1 cellular context compared by ENCODE assay signal in genomic region chr6:35687658-35688604, GRCh38.
TF ChIP-seq lines count a peak whose summit lies in the region.

No MANE protein-coding gene starts in this region.

TF ChIP-seq in HepG2, 621 proteins besides CTCF, POLR2A, EP300 and RAD21 (continued from another document and continues in another):
- TF ChIP-seq GZF1 (CRISPR knock-in tag; IDR thresholded peaks at IDR 0.05) (0 out of 2 replicates have a peak, but pooled peaks have one; percentile 41), RXRA (CRISPR knock-in tag; IDR thresholded peaks at IDR 0.05) (peak; percentile 42; the same call in 1 of the 2 replicates), ZMYM3 (CRISPR knock-in tag; IDR thresholded peaks at IDR 0.05) (peak; percentile 90), RCOR2 (CRISPR knock-in tag; IDR thresholded peaks at IDR 0.05) (0 out of 2 replicates have a peak, but pooled peaks have one; percentile 50), NRL (CRISPR knock-in tag; IDR thresholded peaks at IDR 0.05; ENCODE audit: borderline replicate concordance) (peak; percentile 51; the same call in 1 of the 2 replicates), FOXP4 (CRISPR knock-in tag; IDR thresholded peaks at IDR 0.05) (0 out of 2 replicates have a peak, but pooled peaks have one; percentile 15), TAF1 (CRISPR knock-in tag; IDR thresholded peaks at IDR 0.05) (peak; percentile 46; the same call in 1 of the 2 replicates), KDM2A (CRISPR knock-in tag; IDR thresholded peaks at IDR 0.05; ENCODE audit: borderline replicate concordance, low read depth) (peak; percentile 73), FOXK1 (CRISPR knock-in tag; IDR thresholded peaks at IDR 0.05; ENCODE audit: borderline replicate concordance, low read depth) (no peak), ZNF883 (CRISPR knock-in tag; IDR thresholded peaks at IDR 0.05; ENCODE audit: not compliant biosample characterization) (peak; percentile 30), KMT2B (CRISPR knock-in tag; IDR thresholded peaks at IDR 0.05) (peak; percentile 72), EEA1 (CRISPR knock-in tag; IDR thresholded peaks at IDR 0.05; ENCODE audit: borderline replicate concordance) (no peak), ZNF292 (CRISPR knock-in tag; IDR thresholded peaks at IDR 0.05; ENCODE audit: borderline replicate concordance, low read depth) (peak; percentile 87), NFKB2 (CRISPR knock-in tag; IDR thresholded peaks at IDR 0.05; ENCODE audit: borderline replicate concordance) (0 out of 2 replicates have a peak, but pooled peaks have one; percentile 22), KAT7 (CRISPR knock-in tag; IDR thresholded peaks at IDR 0.05; ENCODE audit: borderline replicate concordance) (peak; percentile 12; the same call in 1 of the 2 replicates), CEBPZ (IDR thresholded peaks at IDR 0.05; ENCODE audit: low read length) (no peak), ZNF337 (CRISPR knock-in tag; IDR thresholded peaks at IDR 0.05; ENCODE audit: borderline replicate concordance, low read depth) (no peak), HOXD1 (CRISPR knock-in tag; IDR thresholded peaks at IDR 0.05) (peak; percentile 38; the same call in 1 of the 2 replicates), NAIF1 (CRISPR knock-in tag; IDR thresholded peaks at IDR 0.05; ENCODE audit: borderline replicate concordance) (no peak), ZNF543 (CRISPR knock-in tag; IDR thresholded peaks at IDR 0.05) (peak; percentile 59; the same call in 1 of the 2 replicates), ZNF709 (CRISPR knock-in tag; IDR thresholded peaks at IDR 0.05) (peak; percentile 69; the same call in 1 of the 2 replicates), REPIN1 (CRISPR knock-in tag; IDR thresholded peaks at IDR 0.05; ENCODE audit: borderline replicate concordance, low read depth) (peak; percentile 73), TFDP1 (CRISPR knock-in tag; IDR thresholded peaks at IDR 0.05; ENCODE audit: borderline replicate concordance) (peak; percentile 44), RBM39 (IDR thresholded peaks at IDR 0.05; ENCODE audit: low read depth, low read length, poor library complexity, severe bottlenecking) (peak; percentile 10), KDM1A (CRISPR knock-in tag; IDR thresholded peaks at IDR 0.05) (peak; percentile 88; the same call in 1 of the 2 replicates), ZFX (CRISPR knock-in tag; IDR thresholded peaks at IDR 0.05; ENCODE audit: low read depth) (peak; percentile 19), TBX3 (IDR thresholded peaks at IDR 0.05; ENCODE audit: borderline replicate concordance) (0 out of 2 replicates have a peak, but pooled peaks have one; percentile 11), HOMEZ (CRISPR knock-in tag; IDR thresholded peaks at IDR 0.05; ENCODE audit: low read depth) (peak; percentile 48; the same call in 1 of the 2 replicates), HNRNPLL (IDR thresholded peaks at IDR 0.05; ENCODE audit: low read depth, low read length, poor library complexity, severe bottlenecking) (peak; percentile 75), ZNF781 (CRISPR knock-in tag; IDR thresholded peaks at IDR 0.05; ENCODE audit: borderline replicate concordance, not compliant biosample characterization) (peak; percentile 49), ZNF768 (CRISPR knock-in tag; IDR thresholded peaks at IDR 0.05) (peak; percentile 62), ZBTB10 (CRISPR knock-in tag; IDR thresholded peaks at IDR 0.05; ENCODE audit: borderline replicate concordance) (peak; percentile 47; the same call in 1 of the 2 replicates), TFAP4 (IDR thresholded peaks at IDR 0.05; ENCODE audit: borderline replicate concordance, low read depth) (peak; percentile 77), SRSF4 (IDR thresholded peaks at IDR 0.05; ENCODE audit: low read depth, low read length, poor library complexity, severe bottlenecking) (no peak), GMEB1 (CRISPR knock-in tag; IDR thresholded peaks at IDR 0.05; ENCODE audit: borderline replicate concordance) (0 out of 2 replicates have a peak, but pooled peaks have one; percentile 23), CSRNP1 (CRISPR knock-in tag; IDR thresholded peaks at IDR 0.05) (no peak), ZNF317 (CRISPR knock-in tag; IDR thresholded peaks at IDR 0.05) (0 out of 2 replicates have a peak, but pooled peaks have one; percentile 23), ZNF567 (CRISPR knock-in tag; IDR thresholded peaks at IDR 0.05; ENCODE audit: borderline replicate concordance) (0 out of 2 replicates have a peak, but pooled peaks have one; percentile 67), TRIM22 (IDR thresholded peaks at IDR 0.05) (no peak), E2F2 (CRISPR knock-in tag; IDR thresholded peaks at IDR 0.05; ENCODE audit: borderline replicate concordance) (0 out of 2 replicates have a peak, but pooled peaks have one; percentile 15), YEATS2 (CRISPR knock-in tag; IDR thresholded peaks at IDR 0.05; ENCODE audit: borderline replicate concordance) (peak; percentile 52), ZNF670 (CRISPR knock-in tag; IDR thresholded peaks at IDR 0.05; ENCODE audit: borderline replicate concordance) (no peak; the same call in 1 of the 2 replicates)
